Comparison of ENCODE assay signal across 36 cellular contexts in genomic region chr20:42889517-42889916, GRCh38.
"Had no signal": no experiment of that assay in that cellular context is flagged by ENCODE, and none has a peak within 500 bp of the region (broad histone marks: within the 10 kb centered on the region; RNA-seq: fewer than 3 reads in every experiment).

No MANE protein-coding gene starts in this region.

- H3K9me3 ChIP-seq: MG63 had no signal

- H3K4me2 ChIP-seq: KMS-11 had no signal

- H3K4me3 ChIP-seq: MG63 had no signal

- H3K36me3 ChIP-seq: MG63 had no signal

- H3K9ac ChIP-seq: KMS-11 had no signal

- DNase-seq: Kasumi-1, KBM-7, KG1, MG63, MM.1S, MV-4-11, NCI-H1048, NCI-H1092, NCI-H1092 treated with DMSO at 0.1 percent for 48 hours, NCI-H1105, NCI-H1105 treated with DMSO at 0.1 percent for 48 hours, NCI-H1417, NCI-H1417 treated with DMSO at 0.1 percent for 48 hours, NCI-H1436, NCI-H1436 treated with DMSO at 0.1 percent for 48 hours, NCI-H146, NCI-H1694, NCI-H1694 treated with DMSO at 0.1 percent for 48 hours, NCI-H187, NCI-H187 treated with DMSO at 0.1 percent for 48 hours, NCI-H1930, NCI-H2029, NCI-H2029 treated with DMSO at 0.1 percent for 48 hours, NCI-H2081, NCI-H2081 treated with DMSO at 0.1 percent for 48 hours, NCI-H2107, NCI-H2171, NCI-H2171 treated with DMSO at 0.1 percent for 48 hours, NCI-H2227 treated with DMSO at 0.1 percent for 48 hours, NCI-H226, NCI-H345, NCI-H446, NCI-H446 treated with DMSO at 0.1 percent for 48 hours, NCI-H510A, NCI-H510A treated with DMSO at 0.1 percent for 48 hours had no signal

- H3K27me3 ChIP-seq: MG63 had no signal

- H3K27ac ChIP-seq: KMS-11 had no signal
